Comparison of ENCODE assay signal across 26 cellular contexts in genomic region chrX:14700982-14701381, GRCh38.
"Had no signal": no experiment of that assay in that cellular context is flagged by ENCODE, and none has a peak within 500 bp of the region (broad histone marks: within the 10 kb centered on the region; RNA-seq: fewer than 3 reads in every experiment).

No MANE protein-coding gene starts in this region.

- H3K27ac ChIP-seq: colonic mucosa, coronary artery, dorsolateral prefrontal cortex, epithelial cell of prostate, esophagus muscularis mucosa, esophagus squamous epithelium, foreskin keratinocyte, gastrocnemius medialis, gastroesophageal sphincter, heart left ventricle, heart right ventricle had no signal

- H3K4me1 ChIP-seq: colonic mucosa, esophagus muscularis mucosa, esophagus squamous epithelium, foreskin keratinocyte, gastrocnemius medialis, gastroesophageal sphincter, heart left ventricle, heart right ventricle had no signal

- DNase-seq: colonic mucosa; cortex of kidney; dermis blood vessel endothelial cell; dorsolateral prefrontal cortex; effector CD4-positive, alpha-beta T cell; effector CD8-positive, alpha-beta T cell; effector memory CD4-positive, alpha-beta T cell; effector memory CD8-positive, alpha-beta T cell; endodermal cell; erythroblast; esophagus squamous epithelium; foreskin fibroblast; foreskin keratinocyte; foreskin melanocyte; gastrocnemius medialis; glutamatergic neuron; heart left ventricle; heart right ventricle had no signal

- ATAC-seq: effector memory CD8-positive, alpha-beta T cell; esophagus mucosa; foreskin keratinocyte; gastrocnemius medialis; gastroesophageal sphincter; heart left ventricle; heart right ventricle had no signal

- H3K27me3 ChIP-seq: colonic mucosa, esophagus muscularis mucosa, esophagus squamous epithelium, foreskin keratinocyte, gastrocnemius medialis, gastroesophageal sphincter, heart left ventricle had no signal

- H3K36me3 ChIP-seq: colonic mucosa, esophagus muscularis mucosa, esophagus squamous epithelium, gastrocnemius medialis, gastroesophageal sphincter, heart left ventricle, heart right ventricle had no signal

- FAIRE-seq: endometrium, endothelial cell of umbilical vein, frontal cortex had no signal

- H3K4me3 ChIP-seq: colonic mucosa, coronary artery, dorsolateral prefrontal cortex, esophagus muscularis mucosa, esophagus squamous epithelium, gastrocnemius medialis, gastroesophageal sphincter, heart left ventricle, heart right ventricle had no signal

- H3K9me3 ChIP-seq: colonic mucosa, esophagus muscularis mucosa, esophagus squamous epithelium, gastrocnemius medialis, gastroesophageal sphincter, heart left ventricle, heart right ventricle had no signal
